In genomic region chr14:61644834-61645233, GRCh38 we compare ENCODE assay signal across 1 cellular context.
TF ChIP-seq lines count a peak whose summit lies in the region.

No MANE protein-coding gene starts in this region.

TF ChIP-seq in HepG2, 621 proteins besides CTCF, POLR2A, EP300 and RAD21 (continued from another document):
- no peak for TF ChIP-seq TCF12 (IDR thresholded peaks at IDR 0.05)
- no peak for TF ChIP-seq TCF12 (CRISPR knock-in tag; IDR thresholded peaks at IDR 0.05)
- TF ChIP-seq ASH2L (IDR thresholded peaks at IDR 0.05; ENCODE audit: insufficient read length, low read depth, low read length): no peak
- no peak for TF ChIP-seq ATM (IDR thresholded peaks at IDR 0.05; ENCODE audit: borderline replicate concordance)
- TF ChIP-seq GABPB1 (CRISPR knock-in tag; IDR thresholded peaks at IDR 0.05): no peak
